In the genomic region with DNA sequence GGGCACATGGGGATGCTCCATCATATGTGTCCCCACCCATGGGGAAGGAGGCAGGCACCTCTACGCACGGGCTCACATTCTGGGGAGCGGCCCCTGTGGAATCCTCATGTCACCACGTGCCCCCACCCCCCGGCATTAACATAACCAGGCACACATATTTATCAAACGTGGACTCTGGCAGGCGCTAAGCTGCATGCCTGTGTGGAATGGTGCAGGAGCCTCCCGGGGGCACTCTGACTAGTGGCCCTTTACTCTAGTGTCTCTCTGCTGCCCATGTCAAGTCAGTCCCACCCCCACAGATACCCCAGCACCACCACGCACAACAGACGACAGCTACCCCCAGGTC, we compare ENCODE assay signal across 11 cellular contexts.
DNase-seq lines count a peak whose midpoint lies in the region; ATAC-seq and TF ChIP-seq lines count a peak whose summit lies in the region.
"Had no signal": no experiment of that assay in that cellular context is flagged by ENCODE, and none has a peak within 500 bp of the region (broad histone marks: within the 10 kb centered on the region; RNA-seq: fewer than 3 reads in every experiment).

No MANE protein-coding gene starts in this region.

- TF ChIP-seq POLR2A in esophagus squamous epithelium (IDR thresholded peaks at IDR 0.05) (no peak), spleen (IDR thresholded peaks at IDR 0.05) (no peak), prostate gland (IDR thresholded peaks at IDR 0.05) (no peak)

- H3K9me2 ChIP-seq in SU-DHL-6 (replicated peaks; ENCODE audit: insufficient read depth, low read length), result no peaks in the 10 kb centered on the region

- no peaks in the 10 kb centered on the region for H3K9me3 Mint-ChIP-seq in activated CD8-positive, alpha-beta memory T cell treated with anti-CD3 and anti-CD28 coated beads, Interleukin-2, amount 10 ng/mL, durations not matched to agents 7 days and 5 days (ENCODE audit: low read depth)

- peak overlapping the region; percentile 38 for H3K4me3 ChIP-seq in SU-DHL-6 (ENCODE audit: insufficient read depth, low read length, poor library complexity, severe bottlenecking)
- H3K4me3 ChIP-seq in esophagus squamous epithelium, result peak overlapping the region in 3 of 4 donors; percentile 11 to 46 (median 21)
- H3K4me3 ChIP-seq in spleen, result peak overlapping the region in 2 of 8 donors; percentile 0 to 51
- no peak overlapping the region for H3K4me3 ChIP-seq in prostate gland

- H4K20me1 ChIP-seq in SU-DHL-6 (ENCODE audit: low read depth, low read length), result no peaks in the 10 kb centered on the region

- no peak for ATAC-seq in activated CD8-positive, alpha-beta memory T cell treated with anti-CD3 and anti-CD28 coated beads, Interleukin-2, amount 10 ng/mL, durations not matched to agents 7 days and 5 days
- no peak for ATAC-seq in GM18502 (IDR thresholded peaks at IDR 0.05; ENCODE audit: poor library complexity, unreplicated experiment)

- H3K27me3 ChIP-seq in SU-DHL-6 (ENCODE audit: low read length) (no peaks in the 10 kb centered on the region), esophagus squamous epithelium (no peaks in the 10 kb centered on the region), spleen (replicated peaks in 1 of 7) (no peaks in the 10 kb centered on the region), prostate gland (replicated peaks; ENCODE audit: insufficient read depth) (no peaks in the 10 kb centered on the region)

- H2AFZ ChIP-seq in SU-DHL-6 (ENCODE audit: low read depth, low read length, severe bottlenecking), result no peak overlapping the region

- DNase-seq in activated CD8-positive, alpha-beta memory T cell treated with anti-CD3 and anti-CD28 coated beads, Interleukin-2, amount 10 ng/mL, durations not matched to agents 7 days and 5 days, result no peak
- DNase-seq in activated CD8-positive, alpha-beta memory T cell treated with anti-CD3 and anti-CD28 coated beads for 24 hours, result no peak
- DNase-seq in esophagus squamous epithelium (lab: John Stamatoyannopoulos, UW) (no peak), spleen (peak; percentile 74), SKM-1 (lab: John Stamatoyannopoulos, UW; ENCODE audit: unreplicated experiment) (no peak), prostate gland (ENCODE audit: low spot score) (no peak)
- DNase-seq: cortex of kidney, NCI-H1048 had no signal

- H3K9me3 ChIP-seq in SU-DHL-6 (ENCODE audit: insufficient read depth, low read length) (no peaks in the 10 kb centered on the region), esophagus squamous epithelium (no peaks in the 10 kb centered on the region), spleen (peaks cover 0 to 3% (median 0%) of the 10 kb centered on the region in 8 donors), prostate gland (no peaks in the 10 kb centered on the region)
- H3K9me3 ChIP-seq: thoracic aorta had no signal

- peaks cover 40 to 88% (median 67%) of the 10 kb centered on the region in 3 donors for H3K4me1 ChIP-seq in esophagus squamous epithelium
- peaks cover 40 to 95% (median 86%) of the 10 kb centered on the region in 6 donors for H3K4me1 ChIP-seq in spleen
- H3K4me1 ChIP-seq in prostate gland (replicated peaks), result peaks cover 2% of the 10 kb centered on the region

- H3K4me1 Mint-ChIP-seq in activated CD8-positive, alpha-beta memory T cell treated with anti-CD3 and anti-CD28 coated beads, Interleukin-2, amount 10 ng/mL, durations not matched to agents 7 days and 5 days, result peaks cover 97% of the 10 kb centered on the region

- H3K36me3 Mint-ChIP-seq in activated CD8-positive, alpha-beta memory T cell treated with anti-CD3 and anti-CD28 coated beads, Interleukin-2, amount 10 ng/mL, durations not matched to agents 7 days and 5 days, result peaks cover 40% of the 10 kb centered on the region

- peak overlapping the region; percentile 97 for H3K27ac Mint-ChIP-seq in activated CD8-positive, alpha-beta memory T cell treated with anti-CD3 and anti-CD28 coated beads, Interleukin-2, amount 10 ng/mL, durations not matched to agents 7 days and 5 days

- H3K27me3 Mint-ChIP-seq in activated CD8-positive, alpha-beta memory T cell treated with anti-CD3 and anti-CD28 coated beads, Interleukin-2, amount 10 ng/mL, durations not matched to agents 7 days and 5 days, result no peaks in the 10 kb centered on the region

- no peak for TF ChIP-seq CTCF in SU-DHL-6 (IDR thresholded peaks at IDR 0.05; ENCODE audit: insufficient read depth, low read length, poor library complexity, severe bottlenecking)
- no peak for TF ChIP-seq CTCF in esophagus squamous epithelium (IDR thresholded peaks at IDR 0.05)
- no peak for TF ChIP-seq CTCF in spleen (IDR thresholded peaks at IDR 0.05 in 8 of 11, conservative IDR thresholded peaks at IDR 0.05 in 3 of 11)
- TF ChIP-seq CTCF in prostate gland (IDR thresholded peaks at IDR 0.05), result no peak

- CTCF ChIA-PET in activated CD8-positive, alpha-beta memory T cell treated with anti-CD3 and anti-CD28 coated beads, Interleukin-2, amount 10 ng/mL, durations not matched to agents 7 days and 5 days (lab: Charles Lee), result interaction anchor here (0.6 to 10.7 kb wide), 14 partner anchors 12 to 690 kb away, joined by 3 to 238 read pairs (median 5); partner anchors contain the start of gene CCDC88C

- 53% methylated on average over 4 of the region's 10 CpGs; no CpG with 5 or more reads in 1 of the 2 donors for WGBS in esophagus squamous epithelium, 2 donors
- 69 to 92% (median 83%) methylated on average over 9 to 10 of the region's 10 CpGs for WGBS in spleen, 5 donors
- 80% methylated on average over 10 of the region's 10 CpGs for WGBS in prostate gland

- peak overlapping the region; percentile 84 for H3K4me2 ChIP-seq in SU-DHL-6 (ENCODE audit: low read depth, low read length, poor library complexity, severe bottlenecking)

- H3K36me3 ChIP-seq in SU-DHL-6 (ENCODE audit: low read length) (no peaks in the 10 kb centered on the region), esophagus squamous epithelium (no peaks in the 10 kb centered on the region), spleen (peaks cover 0 to 43% (median 0%) of the 10 kb centered on the region in 6 donors), prostate gland (no peaks in the 10 kb centered on the region)
- H3K36me3 ChIP-seq: thoracic aorta had no signal

- intact Hi-C loops in esophagus squamous epithelium (cut with DNase I) (no loop called here), spleen (cut with DNase I; ENCODE audit: low total_unique reads) (no loop called here), prostate gland (cut with DNase I) (no loop called here)

- H3K9ac ChIP-seq in SU-DHL-6 (ENCODE audit: low read length), result peak overlapping the region; percentile 67

- H3K4me3 Mint-ChIP-seq in activated CD8-positive, alpha-beta memory T cell treated with anti-CD3 and anti-CD28 coated beads, Interleukin-2, amount 10 ng/mL, durations not matched to agents 7 days and 5 days, result peak overlapping the region; percentile 71

- peaks cover 74% of the 10 kb centered on the region for H3K79me2 ChIP-seq in SU-DHL-6 (ENCODE audit: insufficient read depth, low read length)

- H3K27ac ChIP-seq in SU-DHL-6 (ENCODE audit: low read depth, low read length) (peak overlapping the region; percentile 99), esophagus squamous epithelium (peak overlapping the region; percentile 59 to 84 (median 64)), spleen (peak overlapping the region; percentile 9 to 85 (median 66)), prostate gland (no peak overlapping the region)
- H3K27ac ChIP-seq: thoracic aorta had no signal

- peaks cover 54% of the 10 kb centered on the region for H3F3A ChIP-seq in SU-DHL-6 (ENCODE audit: insufficient read depth)

Comparison
In these comparisons a context has a peak if more than half of its experiments do, and no peak if none do; other contexts are left out.
1. H3K27ac ChIP-seq: peak in SU-DHL-6 (single experiment), esophagus squamous epithelium (4 of 4) and spleen (8 of 8); none in prostate gland (0 of 2).
2. H3K4me3 ChIP-seq: peak in SU-DHL-6 (single experiment) and esophagus squamous epithelium (3 of 4); none in prostate gland (0 of 2).